ENCODE assay signal across 7 cellular contexts in the genomic region with DNA sequence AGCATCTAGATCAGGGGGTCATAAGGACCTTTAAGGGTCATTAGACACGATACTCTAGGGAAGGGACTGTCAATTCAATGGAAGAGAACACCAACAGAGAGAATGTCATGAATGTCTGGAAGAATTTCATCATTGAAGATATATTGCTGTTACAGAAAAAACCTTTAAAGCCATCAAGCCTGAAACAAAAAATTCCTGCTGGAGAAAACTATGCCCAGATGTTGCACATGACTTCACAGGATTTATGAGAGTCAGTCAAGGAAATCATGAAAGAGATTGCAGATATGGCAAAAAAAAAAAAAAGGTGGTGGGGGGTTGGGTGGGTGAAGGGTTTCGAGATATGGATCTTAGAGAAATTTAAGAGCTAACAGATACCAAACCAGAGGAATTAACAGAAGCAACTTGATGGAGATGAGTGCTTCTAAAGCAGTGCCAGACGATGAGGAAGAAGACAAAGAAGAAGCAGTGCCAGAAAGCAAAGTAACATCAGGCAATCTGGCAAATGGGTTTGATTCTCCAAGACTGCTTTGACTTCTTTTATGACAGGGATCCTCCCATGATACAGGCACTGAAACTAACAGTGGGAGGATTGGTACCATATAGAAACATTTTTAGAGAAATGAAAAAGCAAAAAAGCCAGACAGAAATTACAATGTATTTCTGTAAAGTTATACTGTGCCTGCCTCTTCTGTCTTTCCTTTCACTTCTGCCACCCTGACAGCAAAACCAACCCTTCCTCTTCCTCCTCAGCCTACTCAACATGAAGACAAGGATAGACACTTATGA. TPM values are rescaled to one million over a fixed set of nuclear protein-coding genes. Genes with fewer than 3 reads are reported as not detected.
DNase-seq lines count a peak whose midpoint lies in the region; ATAC-seq and TF ChIP-seq lines count a peak whose summit lies in the region.

No MANE protein-coding gene starts in this region.

- H3K27ac ChIP-seq in psoas muscle, result peak overlapping the region; percentile 69

- H3K4me3 ChIP-seq in psoas muscle (peak overlapping the region; percentile 9), H7 (ENCODE audit: insufficient read depth, low read depth, low read length) (no peak overlapping the region)

- H3K27me3 ChIP-seq in psoas muscle (ENCODE audit: insufficient read depth in 3 of 3, low read length in 2 of 3) (no peaks in the 10 kb centered on the region), H7 (ENCODE audit: control insufficient read depth, insufficient read depth, low read length) (no peaks in the 10 kb centered on the region)

- H3K36me3 ChIP-seq in psoas muscle (ENCODE audit: insufficient read depth in 1 of 2, low read depth in 1 of 2) (no peaks in the 10 kb centered on the region), H7 (replicated peaks; ENCODE audit: control insufficient read depth, insufficient read depth, low read length) (no peaks in the 10 kb centered on the region)

- H3K4me3 Mint-ChIP-seq in T-helper 17 cell, result no peak overlapping the region

- H3K36me3 Mint-ChIP-seq in T-helper 17 cell (ENCODE audit: low read depth), result no peaks in the 10 kb centered on the region

- 45 to 61% (median 50%) methylated on average over 3 of the region's 3 CpGs for WGBS in psoas muscle, 3 donors

- intact Hi-C loops in psoas muscle (cut with DNase I), result no loop called here

- DNase-seq in SIG-M5 (lab: John Stamatoyannopoulos, UW), result peak; percentile 20
- DNase-seq in psoas muscle, result no peak
- DNase-seq in H7, result no peak
- DNase-seq in T-helper 17 cell, result no peak
- DNase-seq in COLO668 (lab: John Stamatoyannopoulos, UW; ENCODE audit: unreplicated experiment), result no peak

- H3K9me3 ChIP-seq in psoas muscle, result no peaks in the 10 kb centered on the region
- H3K9me3 ChIP-seq in T-helper 17 cell (ENCODE audit: control insufficient read depth, low read length, poor library complexity, severe bottlenecking), result no peaks in the 10 kb centered on the region

- TF ChIP-seq CTCF in psoas muscle (IDR thresholded peaks at IDR 0.05), result no peak

- no peak overlapping the region for H3K27ac Mint-ChIP-seq in T-helper 17 cell

- peaks cover 89% of the 10 kb centered on the region for H3K4me1 ChIP-seq in psoas muscle

- ATAC-seq in GM18909 (IDR thresholded peaks at IDR 0.05; ENCODE audit: poor library complexity, unreplicated experiment) (peak; percentile 49), HG02798 (IDR thresholded peaks at IDR 0.05; ENCODE audit: poor library complexity, unreplicated experiment) (peak; percentile 57), psoas muscle (no peak), T-helper 17 cell (no peak)

- peaks cover 52% of the 10 kb centered on the region for H3K4me1 Mint-ChIP-seq in T-helper 17 cell

- H3K27me3 Mint-ChIP-seq in T-helper 17 cell, result no peaks in the 10 kb centered on the region

RNA-seq across cellular contexts. Expression of a gene that starts 28.5 kb away (rescaled TPM):
- total RNA-seq in psoas muscle, result 10 to 100 TPM; 31.0 to 47.7 (median 37.4) TPM
- polyA plus RNA-seq in psoas muscle, result 10 to 100 TPM in 2 of 3 donors, 1 to 10 TPM in 1; 8.4 to 23.8 (median 15.4) TPM
- 48.4 and 83.7 TPM in 2 replicates for total RNA-seq in H7 (2014; rRNA removed; shearing (Covaris generic))
- 10 to 100 TPM; 18.8 to 19.7 TPM for total RNA-seq in T-helper 17 cell

Comparison
In these comparisons a context has a peak if more than half of its experiments do, and no peak if none do; other contexts are left out.
1. ATAC-seq: peak in GM18909 (single experiment) and HG02798 (single experiment); none in psoas muscle (0 of 4) and T-helper 17 cell (single experiment).